9 cellular contexts compared by ENCODE assay signal in the genomic region with DNA sequence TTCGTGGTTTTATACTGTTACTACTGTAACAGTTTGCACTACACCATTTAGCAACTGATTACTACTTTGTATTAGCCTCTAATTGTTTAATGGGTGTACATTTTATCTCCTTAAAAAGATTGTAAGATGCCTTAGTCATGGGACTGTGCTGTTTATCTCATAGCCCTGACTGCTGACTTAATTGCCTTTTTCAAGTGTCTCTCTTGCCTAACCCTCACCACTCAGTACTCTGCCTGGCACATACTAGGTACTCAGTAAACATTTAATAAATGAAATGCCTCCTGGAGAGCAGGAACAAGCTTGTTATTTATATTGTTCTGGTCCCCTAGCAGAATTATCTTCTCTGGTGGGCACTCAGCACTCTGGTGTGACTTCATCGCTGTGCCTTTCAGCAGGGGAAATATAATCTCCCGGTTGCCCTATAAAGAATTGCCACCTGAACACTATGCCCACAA. TPM values are rescaled to one million over a fixed set of nuclear protein-coding genes. Genes with fewer than 3 reads are reported as not detected.
DNase-seq lines count a peak whose midpoint lies in the region; ATAC-seq, FAIRE-seq and TF ChIP-seq lines count a peak whose summit lies in the region.
"Had no signal": no experiment of that assay in that cellular context is flagged by ENCODE, and none has a peak within 500 bp of the region (broad histone marks: within the 10 kb centered on the region; RNA-seq: fewer than 3 reads in every experiment).

No MANE protein-coding gene starts in this region.

- H3K4me3 ChIP-seq in A549 (peak overlapping the region; percentile 90), HFF-Myc (replicated peaks; ENCODE audit: low read depth, low read length) (peak overlapping the region; percentile 81), kidney epithelial cell (ENCODE audit: low read depth, low read length) (peak overlapping the region; percentile 71)

- WGBS in A549 (ENCODE audit: missing lambda C conversion rate), result 69% methylated on average over 3 of the region's 3 CpGs

- ATAC-seq in A549, result no peak
- no peak for ATAC-seq in activated B cell treated with CpG ODN at 0.5 μM for 24 hours (ENCODE audit: low read depth)
- no peak for ATAC-seq in HG03342 (IDR thresholded peaks at IDR 0.05; ENCODE audit: unreplicated experiment)
- no peak for ATAC-seq in HG03457 (IDR thresholded peaks at IDR 0.05; ENCODE audit: unreplicated experiment)

- no peak for FAIRE-seq in A549 (lab: Jason Lieb, UNC)

- H3K27ac ChIP-seq in A549, result no peak overlapping the region

- no peak for TF ChIP-seq EP300 in A549 (IDR thresholded peaks at IDR 0.05)

- peak overlapping the region; percentile 99 for H3K4me3 Mint-ChIP-seq in activated B cell treated with CpG ODN at 0.5 μM for 24 hours

- POLR2A ChIA-PET in A549 (lab: Yijun Ruan, JAX) (no interaction called here), activated B cell treated with CpG ODN at 0.5 μM for 24 hours (lab: Charles Lee) (interaction anchor here (0.8 to 4.3 kb wide), 4 partner anchors 25 to 148 kb away, joined by 3 to 158 read pairs (median 20); no protein-coding TSS in a partner anchor)

- no peaks in the 10 kb centered on the region for H3K9me3 Mint-ChIP-seq in activated B cell treated with CpG ODN at 0.5 μM for 24 hours

- H3K27me3 Mint-ChIP-seq in activated B cell treated with CpG ODN at 0.5 μM for 24 hours, result no peaks in the 10 kb centered on the region

- no peaks in the 10 kb centered on the region for H3K36me3 ChIP-seq in kidney epithelial cell (ENCODE audit: control insufficient read depth, insufficient read depth, low read length)

- H3K9me3 ChIP-seq in A549, result no peaks in the 10 kb centered on the region

- CTCF ChIA-PET in A549 (lab: Yijun Ruan, JAX) (no interaction called here), activated B cell treated with CpG ODN at 0.5 μM for 24 hours (lab: Charles Lee) (interaction anchor here (2.1 kb wide), 1 partner anchor 276 kb away, joined by 9 read pairs; the partner anchor contains the start of gene TBC1D19)

- H3K4me1 Mint-ChIP-seq in activated B cell treated with CpG ODN at 0.5 μM for 24 hours, result peaks cover 51% of the 10 kb centered on the region

- TF ChIP-seq POLR2A in A549 (IDR thresholded peaks at IDR 0.05; ENCODE audit: low read length), result no peak

- H3K4me1 ChIP-seq in A549, result peaks cover 23% of the 10 kb centered on the region

- peak overlapping the region; percentile 93 for H3K4me2 ChIP-seq in A549

- no peaks in the 10 kb centered on the region for H3K27me3 ChIP-seq in kidney epithelial cell (ENCODE audit: control insufficient read depth, insufficient read depth, low read length)

- H3K36me3 Mint-ChIP-seq in activated B cell treated with CpG ODN at 0.5 μM for 24 hours (ENCODE audit: low read depth), result peaks cover 13% of the 10 kb centered on the region

- intact Hi-C loops in activated B cell treated with CpG ODN at 0.5 μM for 24 hours (cut with micrococcal nuclease), result no loop called here

- TF ChIP-seq CTCF in A549 (IDR thresholded peaks at IDR 0.05) (no peak), HFF-Myc (IDR thresholded peaks at IDR 0.05; ENCODE audit: low read depth, low read length, missing control alignments) (no peak), activated B cell treated with CpG ODN at 0.5 μM for 24 hours (IDR thresholded peaks at IDR 0.05) (no peak), kidney epithelial cell (IDR thresholded peaks at IDR 0.05; ENCODE audit: insufficient read depth, low read length, poor library complexity, severe bottlenecking) (no peak)

- DNase-seq in A549 (ENCODE audit: low read depth in 1 of 2, low spot score in 1 of 2) (no peak), HFF-Myc (ENCODE audit: extremely low read depth, low read depth) (no peak), activated B cell treated with CpG ODN at 0.5 μM for 24 hours (no peak), kidney epithelial cell (ENCODE audit: low read depth) (no peak), cortex of kidney (lab: John Stamatoyannopoulos, UW) (no peak)
- DNase-seq in activated CD4-positive, alpha-beta T cell treated with anti-CD3 and anti-CD28 coated beads for 48 hours, result no peak
- DNase-seq: NCI-H187 had no signal

- peak overlapping the region; percentile 96 for H3K27ac Mint-ChIP-seq in activated B cell treated with CpG ODN at 0.5 μM for 24 hours

- no peak for TF ChIP-seq RAD21 in A549 (conservative IDR thresholded peaks at IDR 0.05 in 1 of 2, IDR thresholded peaks at IDR 0.05 in 1 of 2)

TF ChIP-seq in A549, 52 proteins besides CTCF, POLR2A, EP300 and RAD21:
- no peak for TF ChIP-seq HOXB13 (CRISPR knock-in tag; IDR thresholded peaks at IDR 0.05; ENCODE audit: low read depth)
- TF ChIP-seq ELK1 (IDR thresholded peaks at IDR 0.05; ENCODE audit: low read depth, low read length), result no peak
- TF ChIP-seq ZSCAN20 (CRISPR knock-in tag; IDR thresholded peaks at IDR 0.05), result no peak
- TF ChIP-seq MAFK (IDR thresholded peaks at IDR 0.05; ENCODE audit: partially characterized antibody), result no peak
- TF ChIP-seq, protein P1, sequence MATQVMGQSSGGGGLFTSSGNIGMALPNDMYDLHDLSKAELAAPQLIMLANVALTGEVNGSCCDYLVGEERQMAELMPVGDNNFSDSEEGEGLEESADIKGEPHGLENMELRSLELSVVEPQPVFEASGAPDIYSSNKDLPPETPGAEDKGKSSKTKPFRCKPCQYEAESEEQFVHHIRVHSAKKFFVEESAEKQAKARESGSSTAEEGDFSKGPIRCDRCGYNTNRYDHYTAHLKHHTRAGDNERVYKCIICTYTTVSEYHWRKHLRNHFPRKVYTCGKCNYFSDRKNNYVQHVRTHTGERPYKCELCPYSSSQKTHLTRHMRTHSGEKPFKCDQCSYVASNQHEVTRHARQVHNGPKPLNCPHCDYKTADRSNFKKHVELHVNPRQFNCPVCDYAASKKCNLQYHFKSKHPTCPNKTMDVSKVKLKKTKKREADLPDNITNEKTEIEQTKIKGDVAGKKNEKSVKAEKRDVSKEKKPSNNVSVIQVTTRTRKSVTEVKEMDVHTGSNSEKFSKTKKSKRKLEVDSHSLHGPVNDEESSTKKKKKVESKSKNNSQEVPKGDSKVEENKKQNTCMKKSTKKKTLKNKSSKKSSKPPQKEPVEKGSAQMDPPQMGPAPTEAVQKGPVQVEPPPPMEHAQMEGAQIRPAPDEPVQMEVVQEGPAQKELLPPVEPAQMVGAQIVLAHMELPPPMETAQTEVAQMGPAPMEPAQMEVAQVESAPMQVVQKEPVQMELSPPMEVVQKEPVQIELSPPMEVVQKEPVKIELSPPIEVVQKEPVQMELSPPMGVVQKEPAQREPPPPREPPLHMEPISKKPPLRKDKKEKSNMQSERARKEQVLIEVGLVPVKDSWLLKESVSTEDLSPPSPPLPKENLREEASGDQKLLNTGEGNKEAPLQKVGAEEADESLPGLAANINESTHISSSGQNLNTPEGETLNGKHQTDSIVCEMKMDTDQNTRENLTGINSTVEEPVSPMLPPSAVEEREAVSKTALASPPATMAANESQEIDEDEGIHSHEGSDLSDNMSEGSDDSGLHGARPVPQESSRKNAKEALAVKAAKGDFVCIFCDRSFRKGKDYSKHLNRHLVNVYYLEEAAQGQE (IDR thresholded peaks at IDR 0.05), result no peak
- TF ChIP-seq POLR2AphosphoS2 (conservative IDR thresholded peaks at IDR 0.05; ENCODE audit: low read length), result no peak
- TF ChIP-seq CHD2 (IDR thresholded peaks at IDR 0.05; ENCODE audit: low read length, partially characterized antibody), result no peak
- no peak for TF ChIP-seq TFCP2L1 (CRISPR knock-in tag; IDR thresholded peaks at IDR 0.05)

RNA-seq across cellular contexts. Expression of gene STIM2, which starts 1.7 kb away (rescaled TPM):
- polyA plus RNA-seq in A549 (2011; rRNA removed) (17.9 and 20.6 TPM in 2 replicates), A549 (2017; fragmentation: RNase III; extraction: RNeasy Plus Mini Kit Qiagen cat#74134 plus additional on column Dnase treatment) (13.6 to 15.2 TPM (median 14.1 TPM) in 3 replicates)
- polyA plus RNA-seq in A549 (2012; cell fraction: cytosol; rRNA removed), result 11.6 and 12.2 TPM in 2 replicates
- 19.3 and 21.1 TPM in 2 replicates for polyA plus RNA-seq in A549 (2012; cell fraction: nucleus; rRNA removed)
- 12.7 and 16.3 TPM in 2 replicates for polyA minus RNA-seq in A549 (2011; rRNA and poly(A)+ RNA removed)
- total RNA-seq in activated B cell treated with CpG ODN at 0.5 μM for 24 hours (48.7 and 59.8 TPM in 2 replicates), kidney epithelial cell (12.0 and 15.3 TPM in 2 replicates)
